ENCODE assay signal across 1 cellular context in the genomic region with DNA sequence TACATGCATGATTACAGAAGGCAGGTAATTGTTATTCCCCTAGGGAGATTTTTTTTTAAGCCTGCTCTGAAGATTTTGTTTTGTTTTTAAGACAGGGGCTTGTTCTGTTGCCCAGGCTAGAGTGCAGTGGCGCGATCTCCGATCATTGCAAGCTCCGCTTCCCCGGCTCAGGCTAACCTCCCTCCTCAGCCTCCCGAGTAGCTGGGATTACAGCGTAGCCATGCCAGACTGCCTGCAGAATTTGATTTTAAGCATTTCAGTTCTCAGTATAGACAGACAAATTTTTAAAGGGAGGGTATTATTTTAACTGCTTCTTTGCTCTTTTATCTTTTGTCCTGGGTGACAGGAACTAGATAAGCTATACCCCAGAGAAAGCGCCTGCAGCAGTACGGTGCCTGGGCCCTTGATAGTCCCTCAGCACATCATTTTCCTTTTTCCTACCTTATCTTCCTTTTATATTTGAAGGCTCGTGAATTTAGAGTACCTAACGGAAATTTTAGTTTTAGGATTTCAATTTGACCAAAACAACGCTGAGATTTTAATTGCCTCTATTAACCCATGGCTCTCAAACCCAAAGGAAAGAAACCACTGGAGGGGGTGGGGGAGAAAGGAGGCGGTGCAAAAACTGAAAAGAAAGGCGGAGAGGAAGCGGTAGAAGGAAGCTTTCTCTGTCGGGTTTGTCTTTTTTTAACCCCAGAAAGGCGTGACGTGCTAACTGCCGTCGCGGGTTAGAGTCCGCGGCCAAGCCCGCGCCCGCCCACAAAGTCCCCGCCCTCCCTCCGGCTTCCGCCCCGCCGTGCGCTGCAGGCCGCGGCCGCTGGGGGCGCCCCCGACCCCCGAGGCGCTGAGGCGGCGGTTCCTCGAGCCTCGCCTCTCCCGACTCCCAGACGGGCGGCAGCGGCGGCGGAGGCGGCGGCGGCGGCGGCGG.
TF ChIP-seq lines count a peak whose summit lies in the region.

A gene (plus strand): TSS at position 886 of the 928 bp plus-strand sequence. CDS start 329 bp downstream, outside the sequence.

TF ChIP-seq in K562, 482 proteins besides CTCF, POLR2A, EP300 and RAD21 (continued from another document and continues in another):
- TF ChIP-seq, protein P1, sequence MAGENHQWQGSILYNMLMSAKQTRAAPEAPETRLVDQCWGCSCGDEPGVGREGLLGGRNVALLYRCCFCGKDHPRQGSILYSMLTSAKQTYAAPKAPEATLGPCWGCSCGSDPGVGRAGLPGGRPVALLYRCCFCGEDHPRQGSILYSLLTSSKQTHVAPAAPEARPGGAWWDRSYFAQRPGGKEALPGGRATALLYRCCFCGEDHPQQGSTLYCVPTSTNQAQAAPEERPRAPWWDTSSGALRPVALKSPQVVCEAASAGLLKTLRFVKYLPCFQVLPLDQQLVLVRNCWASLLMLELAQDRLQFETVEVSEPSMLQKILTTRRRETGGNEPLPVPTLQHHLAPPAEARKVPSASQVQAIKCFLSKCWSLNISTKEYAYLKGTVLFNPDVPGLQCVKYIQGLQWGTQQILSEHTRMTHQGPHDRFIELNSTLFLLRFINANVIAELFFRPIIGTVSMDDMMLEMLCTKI (IDR thresholded peaks at IDR 0.05; ENCODE audit: partially characterized antibody): no peak
- TF ChIP-seq TARDBP (IDR thresholded peaks at IDR 0.05) (no peak), ELF2 (CRISPR knock-in tag; IDR thresholded peaks at IDR 0.05) (0 out of 2 replicates have a peak, but pooled peaks have one; percentile 10), POLR3A (IDR thresholded peaks at IDR 0.05; ENCODE audit: borderline replicate concordance, extremely low read depth, insufficient read depth, insufficient read length) (no peak), ZNF143 (CRISPR knock-in tag; IDR thresholded peaks at IDR 0.05) (no peak), ZKSCAN1 (IDR thresholded peaks at IDR 0.05; ENCODE audit: low read depth, low read length) (0 out of 2 replicates have a peak, but pooled peaks have one; percentile 20), DDX20 (tag; IDR thresholded peaks at IDR 0.05; ENCODE audit: low read depth) (no peak), E2F3 (CRISPR knock-in tag; IDR thresholded peaks at IDR 0.05) (0 out of 2 replicates have a peak, but pooled peaks have one; percentile 50), CXXC5 (CRISPR knock-in tag; IDR thresholded peaks at IDR 0.05) (peak; percentile 90), ZNF696 (CRISPR knock-in tag; conservative IDR thresholded peaks at IDR 0.05) (no peak), POLR2B (IDR thresholded peaks at IDR 0.05; ENCODE audit: low read depth, partially characterized antibody) (no peak), ZNF175 (CRISPR knock-in tag; IDR thresholded peaks at IDR 0.05; ENCODE audit: low read depth) (no peak), PRPF4 (IDR thresholded peaks at IDR 0.05; ENCODE audit: insufficient read depth, low read depth, low read length, poor library complexity, severe bottlenecking) (no peak), ZNF184 (CRISPR knock-in tag; IDR thresholded peaks at IDR 0.05) (no peak), HLTF (IDR thresholded peaks at IDR 0.05) (no peak), CSDE1 (IDR thresholded peaks at IDR 0.05) (no peak), DACH1 (IDR thresholded peaks at IDR 0.05; ENCODE audit: partially characterized antibody) (no peak), CBX2 (IDR thresholded peaks at IDR 0.05; ENCODE audit: insufficient read depth, low read length, poor library complexity, severe bottlenecking) (no peak), GATAD2A (IDR thresholded peaks at IDR 0.05) (no peak), KAT7 (CRISPR knock-in tag; IDR thresholded peaks at IDR 0.05; ENCODE audit: borderline replicate concordance) (no peak), SRSF9 (IDR thresholded peaks at IDR 0.05; ENCODE audit: borderline replicate concordance, low read depth, low read length) (no peak), ZNF121 (CRISPR knock-in tag; conservative IDR thresholded peaks at IDR 0.05) (no peak), ZNF764 (CRISPR knock-in tag; IDR thresholded peaks at IDR 0.05; ENCODE audit: low read depth) (no peak), XRCC4 (IDR thresholded peaks at IDR 0.05; ENCODE audit: extremely low read depth, insufficient read depth, insufficient read length) (no peak), SNIP1 (IDR thresholded peaks at IDR 0.05; ENCODE audit: low read depth) (no peak), ZNF324 (CRISPR knock-in tag; IDR thresholded peaks at IDR 0.05) (no peak), NR2F6 (CRISPR knock-in tag; IDR thresholded peaks at IDR 0.05) (no peak), ZNF830 (CRISPR knock-in tag; IDR thresholded peaks at IDR 0.05) (no peak), FOXA3 (CRISPR knock-in tag; conservative IDR thresholded peaks at IDR 0.05 in 1 of 2, IDR thresholded peaks at IDR 0.05 in 1 of 2) (0 out of 4 replicates have a peak, but pooled peaks of 1 of the 2 experiments have one; percentile 50), SMAD2 (IDR thresholded peaks at IDR 0.05; ENCODE audit: low read depth, low read length) (no peak), EZH2 (IDR thresholded peaks at IDR 0.05; ENCODE audit: borderline replicate concordance, low read depth, low read length) (no peak), SRSF3 (IDR thresholded peaks at IDR 0.05; ENCODE audit: insufficient read depth, low read length) (no peak), POLR2AphosphoS2 (IDR thresholded peaks at IDR 0.05; ENCODE audit: low read length) (no peak), COPS2 (conservative IDR thresholded peaks at IDR 0.05) (no peak), NEUROD1 (IDR thresholded peaks at IDR 0.05; ENCODE audit: borderline replicate concordance, low read depth, low read length, partially characterized antibody) (no peak)
- TF ChIP-seq, protein P2, sequence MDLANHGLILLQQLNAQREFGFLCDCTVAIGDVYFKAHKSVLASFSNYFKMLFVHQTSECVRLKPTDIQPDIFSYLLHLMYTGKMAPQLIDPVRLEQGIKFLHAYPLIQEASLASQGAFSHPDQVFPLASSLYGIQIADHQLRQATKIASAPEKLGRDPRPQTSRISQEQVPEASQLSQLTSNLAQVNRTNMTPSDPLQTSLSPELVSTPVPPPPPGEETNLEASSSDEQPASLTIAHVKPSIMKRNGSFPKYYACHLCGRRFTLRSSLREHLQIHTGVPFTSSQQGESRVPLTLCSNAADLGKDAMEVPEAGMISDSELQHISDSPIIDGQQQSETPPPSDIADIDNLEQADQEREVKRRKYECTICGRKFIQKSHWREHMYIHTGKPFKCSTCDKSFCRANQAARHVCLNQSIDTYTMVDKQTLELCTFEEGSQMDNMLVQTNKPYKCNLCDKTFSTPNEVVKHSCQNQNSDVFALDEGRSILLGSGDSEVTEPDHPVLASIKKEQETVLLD (IDR thresholded peaks at IDR 0.05): no peak
- TF ChIP-seq, protein P3, sequence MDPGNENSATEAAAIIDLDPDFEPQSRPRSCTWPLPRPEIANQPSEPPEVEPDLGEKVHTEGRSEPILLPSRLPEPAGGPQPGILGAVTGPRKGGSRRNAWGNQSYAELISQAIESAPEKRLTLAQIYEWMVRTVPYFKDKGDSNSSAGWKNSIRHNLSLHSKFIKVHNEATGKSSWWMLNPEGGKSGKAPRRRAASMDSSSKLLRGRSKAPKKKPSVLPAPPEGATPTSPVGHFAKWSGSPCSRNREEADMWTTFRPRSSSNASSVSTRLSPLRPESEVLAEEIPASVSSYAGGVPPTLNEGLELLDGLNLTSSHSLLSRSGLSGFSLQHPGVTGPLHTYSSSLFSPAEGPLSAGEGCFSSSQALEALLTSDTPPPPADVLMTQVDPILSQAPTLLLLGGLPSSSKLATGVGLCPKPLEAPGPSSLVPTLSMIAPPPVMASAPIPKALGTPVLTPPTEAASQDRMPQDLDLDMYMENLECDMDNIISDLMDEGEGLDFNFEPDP (CRISPR knock-in tag; IDR thresholded peaks at IDR 0.05): no peak
- TF ChIP-seq, protein P4, sequence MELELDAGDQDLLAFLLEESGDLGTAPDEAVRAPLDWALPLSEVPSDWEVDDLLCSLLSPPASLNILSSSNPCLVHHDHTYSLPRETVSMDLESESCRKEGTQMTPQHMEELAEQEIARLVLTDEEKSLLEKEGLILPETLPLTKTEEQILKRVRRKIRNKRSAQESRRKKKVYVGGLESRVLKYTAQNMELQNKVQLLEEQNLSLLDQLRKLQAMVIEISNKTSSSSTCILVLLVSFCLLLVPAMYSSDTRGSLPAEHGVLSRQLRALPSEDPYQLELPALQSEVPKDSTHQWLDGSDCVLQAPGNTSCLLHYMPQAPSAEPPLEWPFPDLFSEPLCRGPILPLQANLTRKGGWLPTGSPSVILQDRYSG (tag; conservative IDR thresholded peaks at IDR 0.05; ENCODE audit: low read depth): no peak; the same call in 1 of the 2 replicates
- TF ChIP-seq, protein P5, sequence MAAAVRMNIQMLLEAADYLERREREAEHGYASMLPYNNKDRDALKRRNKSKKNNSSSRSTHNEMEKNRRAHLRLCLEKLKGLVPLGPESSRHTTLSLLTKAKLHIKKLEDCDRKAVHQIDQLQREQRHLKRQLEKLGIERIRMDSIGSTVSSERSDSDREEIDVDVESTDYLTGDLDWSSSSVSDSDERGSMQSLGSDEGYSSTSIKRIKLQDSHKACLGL (CRISPR knock-in tag; IDR thresholded peaks at IDR 0.05; ENCODE audit: borderline replicate concordance, poor library complexity, severe bottlenecking): no peak
- TF ChIP-seq, protein P6, sequence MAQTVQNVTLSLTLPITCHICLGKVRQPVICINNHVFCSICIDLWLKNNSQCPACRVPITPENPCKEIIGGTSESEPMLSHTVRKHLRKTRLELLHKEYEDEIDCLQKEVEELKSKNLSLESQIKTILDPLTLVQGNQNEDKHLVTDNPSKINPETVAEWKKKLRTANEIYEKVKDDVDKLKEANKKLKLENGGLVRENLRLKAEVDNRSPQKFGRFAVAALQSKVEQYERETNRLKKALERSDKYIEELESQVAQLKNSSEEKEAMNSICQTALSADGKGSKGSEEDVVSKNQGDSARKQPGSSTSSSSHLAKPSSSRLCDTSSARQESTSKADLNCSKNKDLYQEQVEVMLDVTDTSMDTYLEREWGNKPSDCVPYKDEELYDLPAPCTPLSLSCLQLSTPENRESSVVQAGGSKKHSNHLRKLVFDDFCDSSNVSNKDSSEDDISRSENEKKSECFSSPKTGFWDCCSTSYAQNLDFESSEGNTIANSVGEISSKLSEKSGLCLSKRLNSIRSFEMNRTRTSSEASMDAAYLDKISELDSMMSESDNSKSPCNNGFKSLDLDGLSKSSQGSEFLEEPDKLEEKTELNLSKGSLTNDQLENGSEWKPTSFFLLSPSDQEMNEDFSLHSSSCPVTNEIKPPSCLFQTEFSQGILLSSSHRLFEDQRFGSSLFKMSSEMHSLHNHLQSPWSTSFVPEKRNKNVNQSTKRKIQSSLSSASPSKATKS (CRISPR knock-in tag; IDR thresholded peaks at IDR 0.05): no peak
- TF ChIP-seq, protein P7, sequence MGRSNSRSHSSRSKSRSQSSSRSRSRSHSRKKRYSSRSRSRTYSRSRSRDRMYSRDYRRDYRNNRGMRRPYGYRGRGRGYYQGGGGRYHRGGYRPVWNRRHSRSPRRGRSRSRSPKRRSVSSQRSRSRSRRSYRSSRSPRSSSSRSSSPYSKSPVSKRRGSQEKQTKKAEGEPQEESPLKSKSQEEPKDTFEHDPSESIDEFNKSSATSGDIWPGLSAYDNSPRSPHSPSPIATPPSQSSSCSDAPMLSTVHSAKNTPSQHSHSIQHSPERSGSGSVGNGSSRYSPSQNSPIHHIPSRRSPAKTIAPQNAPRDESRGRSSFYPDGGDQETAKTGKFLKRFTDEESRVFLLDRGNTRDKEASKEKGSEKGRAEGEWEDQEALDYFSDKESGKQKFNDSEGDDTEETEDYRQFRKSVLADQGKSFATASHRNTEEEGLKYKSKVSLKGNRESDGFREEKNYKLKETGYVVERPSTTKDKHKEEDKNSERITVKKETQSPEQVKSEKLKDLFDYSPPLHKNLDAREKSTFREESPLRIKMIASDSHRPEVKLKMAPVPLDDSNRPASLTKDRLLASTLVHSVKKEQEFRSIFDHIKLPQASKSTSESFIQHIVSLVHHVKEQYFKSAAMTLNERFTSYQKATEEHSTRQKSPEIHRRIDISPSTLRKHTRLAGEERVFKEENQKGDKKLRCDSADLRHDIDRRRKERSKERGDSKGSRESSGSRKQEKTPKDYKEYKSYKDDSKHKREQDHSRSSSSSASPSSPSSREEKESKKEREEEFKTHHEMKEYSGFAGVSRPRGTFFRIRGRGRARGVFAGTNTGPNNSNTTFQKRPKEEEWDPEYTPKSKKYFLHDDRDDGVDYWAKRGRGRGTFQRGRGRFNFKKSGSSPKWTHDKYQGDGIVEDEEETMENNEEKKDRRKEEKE (IDR thresholded peaks at IDR 0.05; ENCODE audit: borderline replicate concordance in 1 of 2, control insufficient read depth in 1 of 2, low read depth in 2 of 2, low read length in 1 of 2): no peak
- TF ChIP-seq, protein P8, sequence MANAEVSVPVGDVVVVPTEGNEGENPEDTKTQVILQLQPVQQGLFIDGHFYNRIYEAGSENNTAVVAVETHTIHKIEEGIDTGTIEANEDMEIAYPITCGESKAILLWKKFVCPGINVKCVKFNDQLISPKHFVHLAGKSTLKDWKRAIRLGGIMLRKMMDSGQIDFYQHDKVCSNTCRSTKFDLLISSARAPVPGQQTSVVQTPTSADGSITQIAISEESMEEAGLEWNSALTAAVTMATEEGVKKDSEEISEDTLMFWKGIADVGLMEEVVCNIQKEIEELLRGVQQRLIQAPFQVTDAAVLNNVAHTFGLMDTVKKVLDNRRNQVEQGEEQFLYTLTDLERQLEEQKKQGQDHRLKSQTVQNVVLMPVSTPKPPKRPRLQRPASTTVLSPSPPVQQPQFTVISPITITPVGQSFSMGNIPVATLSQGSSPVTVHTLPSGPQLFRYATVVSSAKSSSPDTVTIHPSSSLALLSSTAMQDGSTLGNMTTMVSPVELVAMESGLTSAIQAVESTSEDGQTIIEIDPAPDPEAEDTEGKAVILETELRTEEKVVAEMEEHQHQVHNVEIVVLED (CRISPR knock-in tag; IDR thresholded peaks at IDR 0.05): peak; percentile 43; the same call in 1 of the 2 replicates
